6 cellular contexts compared by ENCODE assay signal in the genomic region with DNA sequence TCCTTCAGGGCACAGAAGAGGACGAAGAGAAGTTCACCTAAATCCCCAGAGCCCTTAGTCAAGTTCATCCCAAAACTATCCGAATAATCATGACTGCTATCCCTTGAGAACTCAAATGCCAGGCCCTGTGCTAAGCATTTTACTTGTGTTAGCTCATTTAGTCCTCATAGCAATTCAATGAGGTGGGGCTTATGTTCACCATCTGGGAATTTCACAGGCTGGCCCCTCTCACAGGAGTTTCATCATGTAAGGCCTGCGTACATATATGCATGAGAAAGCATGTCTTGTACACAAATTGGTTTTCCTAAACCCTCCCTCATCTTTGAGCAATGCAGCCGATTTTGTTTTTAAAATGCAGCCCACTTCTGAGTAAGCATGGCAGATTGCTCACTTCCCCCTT. TPM values are rescaled to one million over a fixed set of nuclear protein-coding genes. Genes with fewer than 3 reads are reported as not detected.
"Had no signal": no experiment of that assay in that cellular context is flagged by ENCODE, and none has a peak within 500 bp of the region (broad histone marks: within the 10 kb centered on the region; RNA-seq: fewer than 3 reads in every experiment).

No MANE protein-coding gene starts in this region.

RNA-seq across cellular contexts. Expression of a gene that starts 12.9 kb away (rescaled TPM):
- polyA plus RNA-seq: immature natural killer cell, mammary epithelial cell, psoas muscle, sigmoid colon, stomach, urinary bladder had no signal
